Comparison of ENCODE assay signal across 8 cellular contexts in genomic region chr3:69092030-69092513, GRCh38. TPM values are rescaled to one million over a fixed set of nuclear protein-coding genes. Genes with fewer than 3 reads are reported as not detected.
DNase-seq lines count a peak whose midpoint lies in the region; ATAC-seq, FAIRE-seq and TF ChIP-seq lines count a peak whose summit lies in the region.

No MANE protein-coding gene starts in this region.

- H3F3A ChIP-seq in SK-N-SH (replicated peaks; ENCODE audit: insufficient read depth) = peaks cover 24% of the 10 kb centered on the region

- peaks cover 14% of the 10 kb centered on the region for H3K36me3 Mint-ChIP-seq in nephron progenitor cell (ENCODE audit: low read depth)

- no peak for TF ChIP-seq EP300 in K562 (IDR thresholded peaks at IDR 0.05; ENCODE audit: low read length)
- TF ChIP-seq EP300 in SK-N-SH (IDR thresholded peaks at IDR 0.05; ENCODE audit: borderline replicate concordance in 1 of 2, low read depth in 1 of 2, low read length in 1 of 2) = no peak

- H3K9me2 ChIP-seq in hepatocyte (replicated peaks; ENCODE audit: insufficient read depth) (no peaks in the 10 kb centered on the region), SK-N-SH (no peaks in the 10 kb centered on the region)

- POLR2A ChIA-PET in K562 (lab: Yijun Ruan, JAX) = interaction anchor here (0.8 to 2.7 kb wide), 2 partner anchors 9 to 17 kb away, joined by 3 to 17 read pairs; no protein-coding TSS in a partner anchor
- POLR2A ChIA-PET in SK-N-SH (lab: Yijun Ruan, JAX) = no interaction called here

- intact Hi-C loops in K562 (cut with micrococcal nuclease) = no loop called here

- H3K27me3 ChIP-seq in KMS-11 (ENCODE audit: insufficient read depth, low read depth) = no peaks in the 10 kb centered on the region
- H3K27me3 ChIP-seq in K562 (ENCODE audit: control insufficient read depth in 2 of 2, insufficient read depth in 2 of 2, low read length in 2 of 2) = no peaks in the 10 kb centered on the region
- H3K27me3 ChIP-seq in hepatocyte = no peaks in the 10 kb centered on the region
- no peaks in the 10 kb centered on the region for H3K27me3 ChIP-seq in SK-N-SH (ENCODE audit: insufficient read depth)

- CTCF ChIA-PET in K562 (lab: Yijun Ruan, JAX; ENCODE audit: low intra/inter-chr PET ratio) = no interaction called here
- CTCF ChIA-PET in SK-N-SH (lab: Yijun Ruan, JAX) = interaction anchor here (0.8 to 1.8 kb wide), 2 partner anchors 17 to 215 kb away, joined by 3 to 4 read pairs; no protein-coding TSS in a partner anchor

- H3K27ac Mint-ChIP-seq in nephron progenitor cell = peak overlapping the region; percentile 82

- in situ Hi-C loops in K562 (cut with MboI) = no loop called here

- H3K4me1 Mint-ChIP-seq in nephron progenitor cell = peaks cover 59% of the 10 kb centered on the region

- no peaks in the 10 kb centered on the region for H3K9me3 Mint-ChIP-seq in nephron progenitor cell

- TF ChIP-seq RAD21 in K562 (CRISPR knock-in tag; conservative IDR thresholded peaks at IDR 0.05 in 1 of 2, IDR thresholded peaks at IDR 0.05 in 1 of 2) = no peak
- no peak for TF ChIP-seq RAD21 in SK-N-SH (IDR thresholded peaks at IDR 0.05; ENCODE audit: low read length)

- H3K27me3 Mint-ChIP-seq in nephron progenitor cell (ENCODE audit: low read depth, poor library complexity) = no peaks in the 10 kb centered on the region

- peak; percentile 73 for FAIRE-seq in K562 (lab: Jason Lieb, UNC)

- no peak overlapping the region for H3K4me3 ChIP-seq in KMS-11 (IDR thresholded peaks at IDR 0.05; ENCODE audit: insufficient read depth, low read depth, low read length)
- no peak overlapping the region for H3K4me3 ChIP-seq in K562
- H3K4me3 ChIP-seq in hepatocyte = no peak overlapping the region
- no peak overlapping the region for H3K4me3 ChIP-seq in SK-N-SH (ENCODE audit: low read depth in 2 of 2, low read length in 1 of 2)

- peak; percentile 71 for ATAC-seq in GM21526 (IDR thresholded peaks at IDR 0.05; ENCODE audit: low FRiP score, unreplicated experiment)
- no peak; the same call in 2 of the 3 replicates for ATAC-seq in K562

- no peaks in the 10 kb centered on the region for H3K9me3 ChIP-seq in K562 (replicated peaks; ENCODE audit: control insufficient read depth, insufficient read depth, low read depth, low read length)
- H3K9me3 ChIP-seq in hepatocyte (ENCODE audit: low read depth) = no peaks in the 10 kb centered on the region
- no peaks in the 10 kb centered on the region for H3K9me3 ChIP-seq in SK-N-SH

- peak overlapping the region; percentile 49 for H3K4me2 ChIP-seq in KMS-11
- no peak overlapping the region for H3K4me2 ChIP-seq in K562 (ENCODE audit: insufficient read depth, low read length)
- no peak overlapping the region for H3K4me2 ChIP-seq in hepatocyte
- no peak overlapping the region for H3K4me2 ChIP-seq in SK-N-SH

- H3K4me3 Mint-ChIP-seq in nephron progenitor cell = peak overlapping the region; percentile 26

- BruUV-seq in K562 (replicated peaks; lab: Mats Ljungman, UMichigan) = no TSS peak

- H3K27ac ChIP-seq in KMS-11 (peak overlapping the region; percentile 78), K562 (ENCODE audit: extremely low read depth, low read depth, low read length) (no peak overlapping the region), hepatocyte (no peak overlapping the region), SK-N-SH (ENCODE audit: low read depth in 2 of 2, low read length in 1 of 2) (no peak overlapping the region)

- H2AFZ ChIP-seq in KMS-11 (ENCODE audit: low read depth) = no peak overlapping the region
- H2AFZ ChIP-seq in K562 (ENCODE audit: low read depth, low read length) = no peak overlapping the region
- no peak overlapping the region for H2AFZ ChIP-seq in hepatocyte
- H2AFZ ChIP-seq in SK-N-SH (ENCODE audit: low read depth) = no peak overlapping the region

- H3K79me2 ChIP-seq in KMS-11 (ENCODE audit: insufficient read depth, low read depth) (peaks cover 84% of the 10 kb centered on the region), K562 (ENCODE audit: control insufficient read depth, insufficient read depth, low read length) (peaks cover 2% of the 10 kb centered on the region; the same call in 1 of the 3 replicates), hepatocyte (peaks cover 79% of the 10 kb centered on the region), SK-N-SH (ENCODE audit: insufficient read depth) (peaks cover 92% of the 10 kb centered on the region)

- H3K9me1 ChIP-seq in K562 (ENCODE audit: control insufficient read depth, insufficient read depth, low read length) = no peaks in the 10 kb centered on the region

- DNase-seq in GDM1 (lab: John Stamatoyannopoulos, UW) (peak; percentile 63), K562 (ENCODE audit: extremely low read depth in 1 of 4, low spot score in 3 of 4) (peak in 1 of 4 experiments; percentile 11), nephron progenitor cell (no peak), hepatocyte (ENCODE audit: low spot score) (no peak), SK-N-SH (no peak)
- DNase-seq in activated CD8-positive, alpha-beta memory T cell treated with anti-CD3 and anti-CD28 coated beads for 24 hours = no peak

- peaks cover 100% of the 10 kb centered on the region for H3K4me1 ChIP-seq in KMS-11 (ENCODE audit: low read depth, poor library complexity, severe bottlenecking)
- peaks cover 3 to 9% of the 10 kb centered on the region in 2 experiments; a peak in 4 of 5 replicates for H3K4me1 ChIP-seq in K562 (replicated peaks in 1 of 2; ENCODE audit: control insufficient read depth in 2 of 2, insufficient read depth in 2 of 2, low read length in 2 of 2)
- peaks cover 24% of the 10 kb centered on the region for H3K4me1 ChIP-seq in hepatocyte (ENCODE audit: insufficient read depth)
- H3K4me1 ChIP-seq in SK-N-SH (ENCODE audit: control insufficient read depth in 1 of 2, insufficient read depth in 2 of 2, low read depth in 1 of 2, low read length in 1 of 2) = peaks cover 4 to 33% of the 10 kb centered on the region in 2 experiments

- TF ChIP-seq CTCF in KMS-11 (conservative IDR thresholded peaks at IDR 0.05; ENCODE audit: low read depth, low read length) (no peak), K562 (IDR thresholded peaks at IDR 0.05 in 2 of 3, conservative IDR thresholded peaks at IDR 0.05 in 1 of 3; ENCODE audit: insufficient read depth in 2 of 3, low read depth in 1 of 3, low read length in 3 of 3) (no peak), nephron progenitor cell (IDR thresholded peaks at IDR 0.05) (no peak), hepatocyte (IDR thresholded peaks at IDR 0.05; ENCODE audit: poor library complexity) (no peak), SK-N-SH (IDR thresholded peaks at IDR 0.05) (no peak)

- H4K20me1 ChIP-seq in KMS-11 (ENCODE audit: insufficient read depth) = no peaks in the 10 kb centered on the region
- H4K20me1 ChIP-seq in K562 (replicated peaks; ENCODE audit: control insufficient read depth, insufficient read depth, low read length) = no peaks in the 10 kb centered on the region
- peaks cover 22% of the 10 kb centered on the region for H4K20me1 ChIP-seq in hepatocyte (ENCODE audit: insufficient read depth, poor library complexity, severe bottlenecking)
- H4K20me1 ChIP-seq in SK-N-SH (ENCODE audit: insufficient read depth) = peaks cover 52% of the 10 kb centered on the region

- H3K9ac ChIP-seq in KMS-11 (peak overlapping the region; percentile 12; the same call in 1 of the 2 replicates), K562 (ENCODE audit: insufficient read depth in 1 of 2, low read depth in 2 of 2, low read length in 2 of 2) (no peak overlapping the region), SK-N-SH (no peak overlapping the region)

- TF ChIP-seq POLR2A in K562 (conservative IDR thresholded peaks at IDR 0.05) = no peak

- 17% methylated on average over 4 of the region's 4 CpGs for WGBS in K562 (ENCODE audit: insufficient coverage, low coverage, missing lambda C conversion rate)
- 60% methylated on average over 4 of the region's 4 CpGs for WGBS in hepatocyte (ENCODE audit: low lambda C conversion rate, missing lambda C conversion rate)
- 89% methylated on average over 4 of the region's 4 CpGs for WGBS in SK-N-SH (ENCODE audit: low lambda C conversion rate)

- H3K36me3 ChIP-seq in KMS-11 (ENCODE audit: insufficient read depth) (no peaks in the 10 kb centered on the region), K562 (ENCODE audit: control insufficient read depth, insufficient read depth, low read length) (no peaks in the 10 kb centered on the region), hepatocyte (replicated peaks; ENCODE audit: insufficient read depth, low read depth) (no peaks in the 10 kb centered on the region), SK-N-SH (replicated peaks in 1 of 2; ENCODE audit: control insufficient read depth in 1 of 2, insufficient read depth in 2 of 2, low read length in 1 of 2) (peaks cover 0 to 35% of the 10 kb centered on the region in 2 experiments)

RNA-seq across cellular contexts. Expression of gene ARL6IP5, which starts 7.3 kb away (rescaled TPM):
- total RNA-seq in K562 (2011; cell fraction: chromatin; rRNA removed; ENCODE audit: low replicate concordance) = 6.7 and 11.2 TPM in 2 replicates
- total RNA-seq in K562 (2011; cell fraction: nucleolus; rRNA removed) = 10.8 TPM in 2 replicates
- 14.4 and 14.6 TPM in 2 replicates for total RNA-seq in K562 (2011; cell fraction: nucleoplasm; rRNA removed)
- total RNA-seq in K562 (2014; rRNA removed) (11.3 and 11.9 TPM in 2 replicates), K562 (2014; rRNA removed; fragmentation: Illumina TruSeq; extraction: Trizol) (12.7 and 13.0 TPM in 2 replicates), K562 (2015; rRNA removed; fragmentation: Illumina TruSeq; extraction: Trizol) (9.4 and 10.7 TPM in 2 replicates), K562 (2021) (11.5 and 15.2 TPM in 2 replicates), hepatocyte (70.4 and 72.2 TPM in 2 replicates)
- polyA plus RNA-seq in K562 (2011; rRNA removed) (21.5 and 22.0 TPM in 2 replicates), K562 (2014; fragmentation: Illumina TruSeq; extraction: Trizol) (16.8 and 20.6 TPM in 2 replicates), K562 (2014; fragmentation: Nextera tagmentation; extraction: Ambion mirVana) (10 to 100 TPM; 51.8 to 54.0 TPM), K562 (2014; rRNA removed) (10.3 and 14.6 TPM in 2 replicates), hepatocyte (103 and 116 TPM in 2 replicates), SK-N-SH (2012; rRNA removed) (64.6 and 90.7 TPM in 2 replicates)
- 22.4 and 25.0 TPM in 2 replicates for polyA plus RNA-seq in K562 (2011; cell fraction: cytosol; rRNA removed)
- 3.3 and 6.6 TPM in 2 replicates for polyA plus RNA-seq in K562 (2011; cell fraction: nucleus; rRNA removed)
- polyA plus RNA-seq in K562 (2012) = 16.2 and 23.1 TPM in 2 replicates
- 21.9 and 23.0 TPM in 2 replicates for polyA minus RNA-seq in K562 (2011; rRNA and poly(A)+ RNA removed)
- 11.2 and 13.1 TPM in 2 replicates for polyA minus RNA-seq in K562 (2011; cell fraction: cytosol; rRNA and poly(A)+ RNA removed)
- 1.3 and 3.7 TPM in 2 replicates for polyA minus RNA-seq in K562 (2011; cell fraction: nucleus; rRNA and poly(A)+ RNA removed)
- polyA plus RNA-seq in SK-N-SH (2012; cell fraction: cytosol; rRNA removed) = 101 and 122 TPM in 2 replicates
- polyA plus RNA-seq in SK-N-SH (2012; cell fraction: nucleus; rRNA removed) = 24.8 and 38.2 TPM in 2 replicates

RNA-seq across cellular contexts. Expression of gene UBA3, which starts 11.9 kb away (rescaled TPM):
- total RNA-seq in K562 (2011; cell fraction: chromatin; rRNA removed; ENCODE audit: low replicate concordance) = 34.9 and 77.4 TPM in 2 replicates
- total RNA-seq in K562 (2011; cell fraction: nucleolus; rRNA removed) = 20.9 and 22.8 TPM in 2 replicates
- total RNA-seq in K562 (2011; cell fraction: nucleoplasm; rRNA removed) = 42.0 and 48.9 TPM in 2 replicates
- total RNA-seq in K562 (2014; rRNA removed) (23.2 and 28.9 TPM in 2 replicates), K562 (2014; rRNA removed; fragmentation: Illumina TruSeq; extraction: Trizol) (35.4 and 40.9 TPM in 2 replicates), K562 (2015; rRNA removed; fragmentation: Illumina TruSeq; extraction: Trizol) (33.9 and 38.6 TPM in 2 replicates), K562 (2021) (31.2 and 33.8 TPM in 2 replicates), hepatocyte (59.4 and 59.8 TPM in 2 replicates)
- polyA plus RNA-seq in K562 (2011; rRNA removed) (42.5 and 58.2 TPM in 2 replicates), K562 (2014; fragmentation: Illumina TruSeq; extraction: Trizol) (30.7 and 45.2 TPM in 2 replicates), K562 (2014; fragmentation: Nextera tagmentation; extraction: Ambion mirVana) (10 to 100 TPM; 58.3 to 80.0 TPM), K562 (2014; rRNA removed) (36.7 and 42.0 TPM in 2 replicates), hepatocyte (43.3 and 58.5 TPM in 2 replicates), SK-N-SH (2012; rRNA removed) (43.0 and 62.0 TPM in 2 replicates)
- polyA plus RNA-seq in K562 (2011; cell fraction: cytosol; rRNA removed) = 11.9 and 19.8 TPM in 2 replicates
- polyA plus RNA-seq in K562 (2011; cell fraction: nucleus; rRNA removed) = 37.5 and 53.9 TPM in 2 replicates
- polyA plus RNA-seq in K562 (2012) = 28.0 and 29.6 TPM in 2 replicates
- polyA minus RNA-seq in K562 (2011; rRNA and poly(A)+ RNA removed) = 28.8 and 29.4 TPM in 2 replicates
- polyA minus RNA-seq in K562 (2011; cell fraction: cytosol; rRNA and poly(A)+ RNA removed) = 9.5 and 9.9 TPM in 2 replicates
- 24.2 and 38.8 TPM in 2 replicates for polyA minus RNA-seq in K562 (2011; cell fraction: nucleus; rRNA and poly(A)+ RNA removed)
- polyA plus RNA-seq in SK-N-SH (2012; cell fraction: cytosol; rRNA removed) = 53.5 and 64.1 TPM in 2 replicates
- polyA plus RNA-seq in SK-N-SH (2012; cell fraction: nucleus; rRNA removed) = 50.1 and 92.6 TPM in 2 replicates

RNA-seq across cellular contexts. Expression of gene LMOD3, which starts 30.3 kb away (rescaled TPM):
- total RNA-seq in K562 (2011; cell fraction: chromatin; rRNA removed; ENCODE audit: low replicate concordance) = not detected in 2 replicates
- total RNA-seq in K562 (2011; cell fraction: nucleolus; rRNA removed) = not detected in 2 replicates
- not detected in 2 replicates for total RNA-seq in K562 (2011; cell fraction: nucleoplasm; rRNA removed)
- total RNA-seq in K562 (2014; rRNA removed) = not detected in 2 replicates
- total RNA-seq in K562 (2014; rRNA removed; fragmentation: Illumina TruSeq; extraction: Trizol) = not detected in 2 replicates
- not detected in 2 replicates for total RNA-seq in K562 (2015; rRNA removed; fragmentation: Illumina TruSeq; extraction: Trizol)
- total RNA-seq in K562 (2021) = not detected in 2 replicates
- not detected in 2 replicates for polyA plus RNA-seq in K562 (2011; rRNA removed)
- not detected in 2 replicates for polyA plus RNA-seq in K562 (2011; cell fraction: cytosol; rRNA removed)
- not detected in 2 replicates for polyA plus RNA-seq in K562 (2011; cell fraction: nucleus; rRNA removed)
- polyA plus RNA-seq in K562 (2012) = 0.03 and 0.10 TPM in 2 replicates
- polyA plus RNA-seq in K562 (2014; fragmentation: Illumina TruSeq; extraction: Trizol) = not detected in 2 replicates
- polyA plus RNA-seq in K562 (2014; fragmentation: Nextera tagmentation; extraction: Ambion mirVana) = under 1 TPM in 1 of 2 experiments, not detected in 1; 0.03 TPM
- polyA plus RNA-seq in K562 (2014; rRNA removed) = not detected in 2 replicates
- polyA minus RNA-seq in K562 (2011; rRNA and poly(A)+ RNA removed) = not detected in 2 replicates
- not detected in 2 replicates for polyA minus RNA-seq in K562 (2011; cell fraction: cytosol; rRNA and poly(A)+ RNA removed)
- not detected in 2 replicates for polyA minus RNA-seq in K562 (2011; cell fraction: nucleus; rRNA and poly(A)+ RNA removed)
- not detected in 2 replicates for total RNA-seq in hepatocyte
- polyA plus RNA-seq in hepatocyte = not detected in 2 replicates
- not detected in 2 replicates for polyA plus RNA-seq in SK-N-SH (2012; rRNA removed)
- polyA plus RNA-seq in SK-N-SH (2012; cell fraction: cytosol; rRNA removed) = not detected in 2 replicates
- not detected in 2 replicates for polyA plus RNA-seq in SK-N-SH (2012; cell fraction: nucleus; rRNA removed)

RNA-seq across cellular contexts. Expression of gene TMF1, which starts 39.9 kb away (rescaled TPM):
- 20.0 and 109 TPM in 2 replicates for total RNA-seq in K562 (2011; cell fraction: chromatin; rRNA removed; ENCODE audit: low replicate concordance)
- total RNA-seq in K562 (2011; cell fraction: nucleolus; rRNA removed) = 13.7 and 18.2 TPM in 2 replicates
- 20.6 and 33.0 TPM in 2 replicates for total RNA-seq in K562 (2011; cell fraction: nucleoplasm; rRNA removed)
- total RNA-seq in K562 (2014; rRNA removed) (7.1 and 9.5 TPM in 2 replicates), K562 (2014; rRNA removed; fragmentation: Illumina TruSeq; extraction: Trizol) (13.9 and 18.6 TPM in 2 replicates), K562 (2015; rRNA removed; fragmentation: Illumina TruSeq; extraction: Trizol) (11.2 and 13.7 TPM in 2 replicates), K562 (2021) (10.9 and 12.3 TPM in 2 replicates), hepatocyte (32.0 and 39.6 TPM in 2 replicates)
- polyA plus RNA-seq in K562 (2011; rRNA removed) (11.3 and 11.8 TPM in 2 replicates), K562 (2014; fragmentation: Illumina TruSeq; extraction: Trizol) (8.9 and 10.3 TPM in 2 replicates), K562 (2014; fragmentation: Nextera tagmentation; extraction: Ambion mirVana) (1 to 10 TPM; 3.1 to 3.7 TPM), K562 (2014; rRNA removed) (6.2 and 7.2 TPM in 2 replicates), hepatocyte (19.5 and 23.8 TPM in 2 replicates), SK-N-SH (2012; rRNA removed) (3.2 and 4.3 TPM in 2 replicates)
- polyA plus RNA-seq in K562 (2011; cell fraction: cytosol; rRNA removed) = 2.1 and 3.2 TPM in 2 replicates
- 9.1 and 10.1 TPM in 2 replicates for polyA plus RNA-seq in K562 (2011; cell fraction: nucleus; rRNA removed)
- polyA plus RNA-seq in K562 (2012) = 6.7 and 10.2 TPM in 2 replicates
- polyA minus RNA-seq in K562 (2011; rRNA and poly(A)+ RNA removed) = 23.0 and 37.6 TPM in 2 replicates
- polyA minus RNA-seq in K562 (2011; cell fraction: cytosol; rRNA and poly(A)+ RNA removed) = 9.6 and 10.0 TPM in 2 replicates
- 13.1 and 18.0 TPM in 2 replicates for polyA minus RNA-seq in K562 (2011; cell fraction: nucleus; rRNA and poly(A)+ RNA removed)
- 4.8 and 5.7 TPM in 2 replicates for polyA plus RNA-seq in SK-N-SH (2012; cell fraction: cytosol; rRNA removed)
- 5.4 and 9.2 TPM in 2 replicates for polyA plus RNA-seq in SK-N-SH (2012; cell fraction: nucleus; rRNA removed)
